15 cellular contexts compared by ENCODE assay signal in the genomic region with DNA sequence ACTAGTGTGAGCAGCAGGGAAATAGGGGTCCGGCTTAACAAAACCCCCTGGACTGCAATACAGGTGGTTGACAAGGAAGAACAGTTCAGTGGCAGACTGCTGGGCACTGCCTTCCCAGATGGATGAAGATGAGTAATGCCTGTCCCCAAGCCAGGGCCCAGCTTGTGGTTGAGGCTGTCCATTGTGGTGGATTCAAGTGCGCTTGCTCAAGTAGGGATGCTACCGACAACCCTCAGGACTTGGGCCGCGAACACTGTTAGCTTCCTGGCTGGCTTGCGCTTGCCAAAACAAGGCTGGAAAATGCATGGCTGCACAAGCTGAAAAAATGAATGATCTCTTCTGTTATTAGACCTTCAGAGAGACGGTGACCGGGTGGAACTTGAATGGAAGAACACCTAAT.
DNase-seq lines count a peak whose midpoint lies in the region; ATAC-seq, FAIRE-seq and TF ChIP-seq lines count a peak whose summit lies in the region.
"Had no signal": no experiment of that assay in that cellular context is flagged by ENCODE, and none has a peak within 500 bp of the region (broad histone marks: within the 10 kb centered on the region; RNA-seq: fewer than 3 reads in every experiment).

No MANE protein-coding gene starts in this region.

- DNase-seq in Karpas-422 (no peak), bronchial epithelial cell (ENCODE audit: low read depth) (no peak), neuronal stem cell (ENCODE audit: low spot score) (no peak), KG1 (lab: John Stamatoyannopoulos, UW) (no peak)
- no peak for DNase-seq in stimulated activated CD4-positive, alpha-beta T cell treated with anti-CD3 and anti-CD28 coated beads, Interleukin-4, amount 100 ng/mL, for 4 hours
- DNase-seq: 8988T; CD8-positive, alpha-beta T cell; DMS79 treated with DMSO at 0.1 percent for 48 hours; H9 had no signal

- no peak overlapping the region for H2BK5ac ChIP-seq in neuronal stem cell (ENCODE audit: low read length)

- H2AFZ ChIP-seq in Karpas-422 (ENCODE audit: low read length) = peak overlapping the region; percentile 74; the same call in 1 of the 2 replicates
- H2AFZ ChIP-seq in neuronal stem cell (ENCODE audit: low read length) = peak overlapping the region; percentile 35

- H3K4me2 ChIP-seq in BLaER1 (no peak overlapping the region), Karpas-422 (ENCODE audit: low read depth, low read length, poor library complexity, severe bottlenecking) (no peak overlapping the region), neuronal stem cell (ENCODE audit: insufficient read depth, low read length, poor library complexity, severe bottlenecking) (no peak overlapping the region)

- H3K4ac ChIP-seq in neuronal stem cell (ENCODE audit: low read length) = no peak overlapping the region

- no peaks in the 10 kb centered on the region for H3K79me1 ChIP-seq in neuronal stem cell (ENCODE audit: low read depth, low read length)

- H2AK5ac ChIP-seq in neuronal stem cell (ENCODE audit: low read depth, low read length) = no peak overlapping the region

- no peak overlapping the region for H4K91ac ChIP-seq in neuronal stem cell (ENCODE audit: low read depth, low read length, poor library complexity)

- no peak for ATAC-seq in HG03521 (IDR thresholded peaks at IDR 0.05; ENCODE audit: unreplicated experiment)
- ATAC-seq: CD8-positive, alpha-beta T cell; GM12878 had no signal

- no peak for TF ChIP-seq CTCF in bronchial epithelial cell (IDR thresholded peaks at IDR 0.05; ENCODE audit: insufficient read depth, low read length, severe bottlenecking)

- H3K4me3 ChIP-seq in BLaER1 (no peak overlapping the region), Karpas-422 (ENCODE audit: low read length) (no peak overlapping the region), bronchial epithelial cell (ENCODE audit: low read depth, low read length) (no peak overlapping the region), neuronal stem cell (ENCODE audit: low read length in 2 of 2) (no peak overlapping the region)
- H3K4me3 ChIP-seq: BLaER1 treated with 17β-estradiol and CSF1 and Interleukin-3, amounts not matched to agents 10 nM and 100 nM; GM12878 had no signal

- no peaks in the 10 kb centered on the region for H3K79me2 ChIP-seq in Karpas-422 (ENCODE audit: low read length)

- H3K14ac ChIP-seq in neuronal stem cell (ENCODE audit: low read length) = peak overlapping the region; percentile 73

- H3K9me3 ChIP-seq in BLaER1 = no peaks in the 10 kb centered on the region
- no peaks in the 10 kb centered on the region for H3K9me3 ChIP-seq in Karpas-422 (ENCODE audit: low read length)
- no peaks in the 10 kb centered on the region for H3K9me3 ChIP-seq in neuronal stem cell (replicated peaks in 1 of 2; ENCODE audit: control insufficient read depth in 2 of 2, insufficient read depth in 1 of 2, low read depth in 1 of 2, low read length in 2 of 2)
- H3K9me3 ChIP-seq: BLaER1 treated with 17β-estradiol and CSF1 and Interleukin-3, amounts not matched to agents 10 nM and 100 nM had no signal

- H3K4me1 ChIP-seq in BLaER1 = peaks cover 56% of the 10 kb centered on the region
- H3K4me1 ChIP-seq in Karpas-422 (ENCODE audit: low read length) = peaks cover 25% of the 10 kb centered on the region
- no peaks in the 10 kb centered on the region for H3K4me1 ChIP-seq in neuronal stem cell (ENCODE audit: control insufficient read depth in 2 of 2, insufficient read depth in 1 of 2, low read depth in 1 of 2, low read length in 2 of 2)

- H3K23ac ChIP-seq in neuronal stem cell (ENCODE audit: low read depth, low read length, poor library complexity) = no peak overlapping the region

- FAIRE-seq in bronchial epithelial cell (lab: Jason Lieb, UNC) = peak; percentile 73
- FAIRE-seq: GM12878, GM19239, H1 had no signal

- H2BK15ac ChIP-seq in neuronal stem cell (ENCODE audit: low read length) = no peak overlapping the region

- no peak overlapping the region for H2BK12ac ChIP-seq in neuronal stem cell (ENCODE audit: low read length)

- H4K20me1 ChIP-seq in BLaER1 (no peaks in the 10 kb centered on the region), Karpas-422 (ENCODE audit: insufficient read depth, low read depth, low read length) (no peaks in the 10 kb centered on the region)
- H4K20me1 ChIP-seq: BLaER1 treated with 17β-estradiol and CSF1 and Interleukin-3, amounts not matched to agents 10 nM and 100 nM had no signal

- H4K8ac ChIP-seq in neuronal stem cell (ENCODE audit: low read depth, low read length) = no peak overlapping the region

- no peak overlapping the region for H2BK120ac ChIP-seq in neuronal stem cell (ENCODE audit: low read depth, low read length)

- H3K9me2 ChIP-seq in Karpas-422 (replicated peaks; ENCODE audit: insufficient read depth, low read length) = no peaks in the 10 kb centered on the region

- WGBS in neuronal stem cell (ENCODE audit: extremely low coverage in 2 of 2, insufficient read length in 2 of 2, insufficient replicate concordance in 1 of 2), 2 donors = no CpG with 5 or more reads among the region's 8 CpGs

- H3K9ac ChIP-seq in BLaER1 = no peak overlapping the region
- no peak overlapping the region for H3K9ac ChIP-seq in Karpas-422 (ENCODE audit: low read length)
- no peak overlapping the region for H3K9ac ChIP-seq in neuronal stem cell (ENCODE audit: low read depth, low read length, poor library complexity)
- H3K9ac ChIP-seq: BLaER1 treated with 17β-estradiol and CSF1 and Interleukin-3, amounts not matched to agents 10 nM and 100 nM had no signal

- H3K36me3 ChIP-seq in BLaER1 = no peaks in the 10 kb centered on the region
- no peaks in the 10 kb centered on the region for H3K36me3 ChIP-seq in Karpas-422 (ENCODE audit: insufficient read depth, low read length)
- H3K36me3 ChIP-seq in bronchial epithelial cell (ENCODE audit: control insufficient read depth, insufficient read depth, low read length) = no peaks in the 10 kb centered on the region
- H3K36me3 ChIP-seq in neuronal stem cell (replicated peaks in 1 of 2; ENCODE audit: control insufficient read depth in 2 of 2, insufficient read depth in 2 of 2, low read length in 2 of 2) = no peaks in the 10 kb centered on the region
- H3K36me3 ChIP-seq: BLaER1 treated with 17β-estradiol and CSF1 and Interleukin-3, amounts not matched to agents 10 nM and 100 nM had no signal

- H3K27me3 ChIP-seq in BLaER1 (no peaks in the 10 kb centered on the region), Karpas-422 (ENCODE audit: low read length) (no peaks in the 10 kb centered on the region), bronchial epithelial cell (ENCODE audit: control insufficient read depth, insufficient read depth, low read length) (no peaks in the 10 kb centered on the region), neuronal stem cell (ENCODE audit: control insufficient read depth in 3 of 3, insufficient read depth in 3 of 3, low read depth in 1 of 3, low read length in 3 of 3) (no peaks in the 10 kb centered on the region)
- H3K27me3 ChIP-seq: BLaER1 treated with 17β-estradiol and CSF1 and Interleukin-3, amounts not matched to agents 10 nM and 100 nM had no signal

- H3K18ac ChIP-seq in neuronal stem cell (ENCODE audit: low read length) = no peak overlapping the region

- H3K27ac ChIP-seq in BLaER1 = peak overlapping the region; percentile 18; the same call in 1 of the 2 replicates
- no peak overlapping the region for H3K27ac ChIP-seq in Karpas-422 (ENCODE audit: low read length)
- no peak overlapping the region for H3K27ac ChIP-seq in neuronal stem cell (replicated peaks; ENCODE audit: low read length)
- H3K27ac ChIP-seq: BLaER1 treated with 17β-estradiol and CSF1 and Interleukin-3, amounts not matched to agents 10 nM and 100 nM had no signal
